In the genomic region with DNA sequence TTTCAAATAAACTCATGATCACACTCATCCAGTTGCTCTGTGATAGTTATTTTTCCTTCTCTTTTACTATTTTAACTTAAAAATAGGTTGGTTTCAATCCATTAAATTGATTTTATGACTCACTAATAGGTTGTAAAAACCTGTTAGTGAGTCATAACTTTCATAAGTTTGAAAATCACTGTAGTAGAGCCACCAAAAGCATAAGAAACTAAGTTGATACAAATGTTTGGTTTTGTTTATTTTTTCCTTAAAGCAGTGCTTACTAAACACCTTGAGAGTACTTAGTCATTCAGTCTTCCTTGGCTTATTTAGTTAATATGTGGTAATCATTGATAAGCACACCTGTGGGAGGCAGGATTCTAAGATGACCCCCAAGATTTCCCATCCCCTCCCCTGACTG, we compare ENCODE assay signal across 1 cellular context.
TF ChIP-seq lines count a peak whose summit lies in the region.

No MANE protein-coding gene starts in this region.

TF ChIP-seq in HepG2, 621 proteins besides CTCF, POLR2A, EP300 and RAD21 (continued from another document):
- TF ChIP-seq CHD2 (IDR thresholded peaks at IDR 0.05; ENCODE audit: low read depth, low read length) (no peak), YEATS4 (CRISPR knock-in tag; IDR thresholded peaks at IDR 0.05; ENCODE audit: borderline replicate concordance) (no peak)
